In the genomic region with DNA sequence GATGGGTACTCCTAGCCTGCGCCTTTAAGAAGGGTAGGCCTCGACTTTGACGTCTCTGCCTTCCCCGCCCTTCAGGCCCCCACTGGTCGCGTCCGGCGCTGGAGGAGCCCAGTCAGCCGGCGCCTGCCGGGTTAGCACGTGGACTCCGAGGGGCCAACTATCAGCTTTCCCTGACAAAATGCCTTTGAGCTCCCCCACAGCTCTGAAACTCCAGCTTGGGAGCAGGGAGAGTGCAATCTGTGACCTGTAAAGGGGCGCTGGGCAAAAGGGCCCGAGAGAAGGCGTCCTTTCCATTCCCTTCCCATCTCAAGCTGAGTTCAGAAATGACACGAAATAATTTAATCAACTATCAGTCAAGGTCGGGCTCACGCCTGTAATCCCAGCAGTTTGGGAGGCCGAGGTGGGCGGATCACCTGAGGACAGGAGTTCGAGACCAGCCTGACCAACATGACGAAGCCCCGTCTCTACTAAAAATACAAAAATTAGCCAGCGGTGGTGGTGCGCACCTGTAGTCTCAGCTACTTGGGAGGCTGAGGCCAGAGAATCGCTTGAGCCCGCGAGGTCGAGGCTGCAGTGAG, we compare ENCODE assay signal across 1 cellular context.
A peak's percentile ranks its signal among the peaks of the same experiment; 100 is the strongest.
TF ChIP-seq lines count a peak whose summit lies in the region.

No MANE protein-coding gene starts in this region.

TF ChIP-seq in K562, 482 proteins besides CTCF, POLR2A, EP300 and RAD21 (continued from another document and continues in another):
- TF ChIP-seq, protein P1, sequence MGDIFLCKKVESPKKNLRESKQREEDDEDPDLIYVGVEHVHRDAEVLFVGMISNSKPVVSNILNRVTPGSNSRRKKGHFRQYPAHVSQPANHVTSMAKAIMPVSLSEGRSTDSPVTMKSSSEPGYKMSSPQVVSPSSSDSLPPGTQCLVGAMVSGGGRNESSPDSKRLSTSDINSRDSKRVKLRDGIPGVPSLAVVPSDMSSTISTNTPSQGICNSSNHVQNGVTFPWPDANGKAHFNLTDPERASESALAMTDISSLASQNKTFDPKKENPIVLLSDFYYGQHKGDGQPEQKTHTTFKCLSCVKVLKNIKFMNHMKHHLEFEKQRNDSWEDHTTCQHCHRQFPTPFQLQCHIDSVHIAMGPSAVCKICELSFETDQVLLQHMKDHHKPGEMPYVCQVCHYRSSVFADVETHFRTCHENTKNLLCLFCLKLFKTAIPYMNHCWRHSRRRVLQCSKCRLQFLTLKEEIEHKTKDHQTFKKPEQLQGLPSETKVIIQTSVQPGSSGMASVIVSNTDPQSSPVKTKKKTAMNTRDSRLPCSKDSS (IDR thresholded peaks at IDR 0.05; ENCODE audit: low read depth, partially characterized antibody), result no peak
- TF ChIP-seq NR2C2 (CRISPR knock-in tag; IDR thresholded peaks at IDR 0.05) (no peak), NR2C2 (tag; IDR thresholded peaks at IDR 0.05) (no peak), TBP (optimal IDR thresholded peaks at IDR 0.05; ENCODE audit: low read depth, low read length) (peak; percentile 39), RB1 (IDR thresholded peaks at IDR 0.05; ENCODE audit: low read depth) (peak; percentile 53; the same call in 1 of the 2 replicates), TCF7 (IDR thresholded peaks at IDR 0.05; ENCODE audit: borderline replicate concordance) (no peak), USF1 (CRISPR knock-in tag; IDR thresholded peaks at IDR 0.05) (peak; percentile 78), THRA (IDR thresholded peaks at IDR 0.05) (no peak), KLF13 (tag; IDR thresholded peaks at IDR 0.05; ENCODE audit: borderline replicate concordance, low read depth) (no peak), SUPT5H (IDR thresholded peaks at IDR 0.05) (no peak), JUND (IDR thresholded peaks at IDR 0.05; ENCODE audit: borderline replicate concordance, low read depth, low read length) (peak; percentile 70; the same call in 1 of the 2 replicates), JUND (tag; IDR thresholded peaks at IDR 0.05; ENCODE audit: borderline replicate concordance, low read depth, low read length) (no peak; the same call in 2 of the 3 replicates), STAT5A (IDR thresholded peaks at IDR 0.05; ENCODE audit: borderline replicate concordance, low read length) (no peak), ZSCAN32 (CRISPR knock-in tag; IDR thresholded peaks at IDR 0.05) (no peak), MITF (IDR thresholded peaks at IDR 0.05) (peak; percentile 12; the same call in 1 of the 2 replicates), ZNF507 (tag; conservative IDR thresholded peaks at IDR 0.05) (no peak), ADNP (tag; IDR thresholded peaks at IDR 0.05) (0 out of 2 replicates have a peak, but pooled peaks have one; percentile 6), E2F6 (IDR thresholded peaks at IDR 0.05; ENCODE audit: borderline replicate concordance in 1 of 2, extremely low read depth in 1 of 2, insufficient read depth in 1 of 2, insufficient read length in 1 of 2, low read depth in 1 of 2, low read length in 1 of 2, poor library complexity in 1 of 2, severe bottlenecking in 1 of 2) (peak; percentile 82 to 96), ZBTB34 (CRISPR knock-in tag; IDR thresholded peaks at IDR 0.05) (no peak), ZBTB1 (CRISPR knock-in tag; IDR thresholded peaks at IDR 0.05; ENCODE audit: borderline replicate concordance, low read depth) (no peak), ZNF589 (CRISPR knock-in tag; IDR thresholded peaks at IDR 0.05; ENCODE audit: low read depth) (no peak), ZNF124 (CRISPR knock-in tag; IDR thresholded peaks at IDR 0.05) (no peak), SP1 (CRISPR knock-in tag; IDR thresholded peaks at IDR 0.05) (peak; percentile 75), OTX1 (CRISPR knock-in tag; IDR thresholded peaks at IDR 0.05) (no peak), SIN3B (IDR thresholded peaks at IDR 0.05; ENCODE audit: low read depth) (no peak), NR1H2 (CRISPR knock-in tag; IDR thresholded peaks at IDR 0.05) (no peak)
- TF ChIP-seq, protein P2, sequence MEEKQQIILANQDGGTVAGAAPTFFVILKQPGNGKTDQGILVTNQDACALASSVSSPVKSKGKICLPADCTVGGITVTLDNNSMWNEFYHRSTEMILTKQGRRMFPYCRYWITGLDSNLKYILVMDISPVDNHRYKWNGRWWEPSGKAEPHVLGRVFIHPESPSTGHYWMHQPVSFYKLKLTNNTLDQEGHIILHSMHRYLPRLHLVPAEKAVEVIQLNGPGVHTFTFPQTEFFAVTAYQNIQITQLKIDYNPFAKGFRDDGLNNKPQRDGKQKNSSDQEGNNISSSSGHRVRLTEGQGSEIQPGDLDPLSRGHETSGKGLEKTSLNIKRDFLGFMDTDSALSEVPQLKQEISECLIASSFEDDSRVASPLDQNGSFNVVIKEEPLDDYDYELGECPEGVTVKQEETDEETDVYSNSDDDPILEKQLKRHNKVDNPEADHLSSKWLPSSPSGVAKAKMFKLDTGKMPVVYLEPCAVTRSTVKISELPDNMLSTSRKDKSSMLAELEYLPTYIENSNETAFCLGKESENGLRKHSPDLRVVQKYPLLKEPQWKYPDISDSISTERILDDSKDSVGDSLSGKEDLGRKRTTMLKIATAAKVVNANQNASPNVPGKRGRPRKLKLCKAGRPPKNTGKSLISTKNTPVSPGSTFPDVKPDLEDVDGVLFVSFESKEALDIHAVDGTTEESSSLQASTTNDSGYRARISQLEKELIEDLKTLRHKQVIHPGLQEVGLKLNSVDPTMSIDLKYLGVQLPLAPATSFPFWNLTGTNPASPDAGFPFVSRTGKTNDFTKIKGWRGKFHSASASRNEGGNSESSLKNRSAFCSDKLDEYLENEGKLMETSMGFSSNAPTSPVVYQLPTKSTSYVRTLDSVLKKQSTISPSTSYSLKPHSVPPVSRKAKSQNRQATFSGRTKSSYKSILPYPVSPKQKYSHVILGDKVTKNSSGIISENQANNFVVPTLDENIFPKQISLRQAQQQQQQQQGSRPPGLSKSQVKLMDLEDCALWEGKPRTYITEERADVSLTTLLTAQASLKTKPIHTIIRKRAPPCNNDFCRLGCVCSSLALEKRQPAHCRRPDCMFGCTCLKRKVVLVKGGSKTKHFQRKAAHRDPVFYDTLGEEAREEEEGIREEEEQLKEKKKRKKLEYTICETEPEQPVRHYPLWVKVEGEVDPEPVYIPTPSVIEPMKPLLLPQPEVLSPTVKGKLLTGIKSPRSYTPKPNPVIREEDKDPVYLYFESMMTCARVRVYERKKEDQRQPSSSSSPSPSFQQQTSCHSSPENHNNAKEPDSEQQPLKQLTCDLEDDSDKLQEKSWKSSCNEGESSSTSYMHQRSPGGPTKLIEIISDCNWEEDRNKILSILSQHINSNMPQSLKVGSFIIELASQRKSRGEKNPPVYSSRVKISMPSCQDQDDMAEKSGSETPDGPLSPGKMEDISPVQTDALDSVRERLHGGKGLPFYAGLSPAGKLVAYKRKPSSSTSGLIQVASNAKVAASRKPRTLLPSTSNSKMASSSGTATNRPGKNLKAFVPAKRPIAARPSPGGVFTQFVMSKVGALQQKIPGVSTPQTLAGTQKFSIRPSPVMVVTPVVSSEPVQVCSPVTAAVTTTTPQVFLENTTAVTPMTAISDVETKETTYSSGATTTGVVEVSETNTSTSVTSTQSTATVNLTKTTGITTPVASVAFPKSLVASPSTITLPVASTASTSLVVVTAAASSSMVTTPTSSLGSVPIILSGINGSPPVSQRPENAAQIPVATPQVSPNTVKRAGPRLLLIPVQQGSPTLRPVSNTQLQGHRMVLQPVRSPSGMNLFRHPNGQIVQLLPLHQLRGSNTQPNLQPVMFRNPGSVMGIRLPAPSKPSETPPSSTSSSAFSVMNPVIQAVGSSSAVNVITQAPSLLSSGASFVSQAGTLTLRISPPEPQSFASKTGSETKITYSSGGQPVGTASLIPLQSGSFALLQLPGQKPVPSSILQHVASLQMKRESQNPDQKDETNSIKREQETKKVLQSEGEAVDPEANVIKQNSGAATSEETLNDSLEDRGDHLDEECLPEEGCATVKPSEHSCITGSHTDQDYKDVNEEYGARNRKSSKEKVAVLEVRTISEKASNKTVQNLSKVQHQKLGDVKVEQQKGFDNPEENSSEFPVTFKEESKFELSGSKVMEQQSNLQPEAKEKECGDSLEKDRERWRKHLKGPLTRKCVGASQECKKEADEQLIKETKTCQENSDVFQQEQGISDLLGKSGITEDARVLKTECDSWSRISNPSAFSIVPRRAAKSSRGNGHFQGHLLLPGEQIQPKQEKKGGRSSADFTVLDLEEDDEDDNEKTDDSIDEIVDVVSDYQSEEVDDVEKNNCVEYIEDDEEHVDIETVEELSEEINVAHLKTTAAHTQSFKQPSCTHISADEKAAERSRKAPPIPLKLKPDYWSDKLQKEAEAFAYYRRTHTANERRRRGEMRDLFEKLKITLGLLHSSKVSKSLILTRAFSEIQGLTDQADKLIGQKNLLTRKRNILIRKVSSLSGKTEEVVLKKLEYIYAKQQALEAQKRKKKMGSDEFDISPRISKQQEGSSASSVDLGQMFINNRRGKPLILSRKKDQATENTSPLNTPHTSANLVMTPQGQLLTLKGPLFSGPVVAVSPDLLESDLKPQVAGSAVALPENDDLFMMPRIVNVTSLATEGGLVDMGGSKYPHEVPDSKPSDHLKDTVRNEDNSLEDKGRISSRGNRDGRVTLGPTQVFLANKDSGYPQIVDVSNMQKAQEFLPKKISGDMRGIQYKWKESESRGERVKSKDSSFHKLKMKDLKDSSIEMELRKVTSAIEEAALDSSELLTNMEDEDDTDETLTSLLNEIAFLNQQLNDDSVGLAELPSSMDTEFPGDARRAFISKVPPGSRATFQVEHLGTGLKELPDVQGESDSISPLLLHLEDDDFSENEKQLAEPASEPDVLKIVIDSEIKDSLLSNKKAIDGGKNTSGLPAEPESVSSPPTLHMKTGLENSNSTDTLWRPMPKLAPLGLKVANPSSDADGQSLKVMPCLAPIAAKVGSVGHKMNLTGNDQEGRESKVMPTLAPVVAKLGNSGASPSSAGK (IDR thresholded peaks at IDR 0.05), result peak; percentile 92
- TF ChIP-seq, protein P3, sequence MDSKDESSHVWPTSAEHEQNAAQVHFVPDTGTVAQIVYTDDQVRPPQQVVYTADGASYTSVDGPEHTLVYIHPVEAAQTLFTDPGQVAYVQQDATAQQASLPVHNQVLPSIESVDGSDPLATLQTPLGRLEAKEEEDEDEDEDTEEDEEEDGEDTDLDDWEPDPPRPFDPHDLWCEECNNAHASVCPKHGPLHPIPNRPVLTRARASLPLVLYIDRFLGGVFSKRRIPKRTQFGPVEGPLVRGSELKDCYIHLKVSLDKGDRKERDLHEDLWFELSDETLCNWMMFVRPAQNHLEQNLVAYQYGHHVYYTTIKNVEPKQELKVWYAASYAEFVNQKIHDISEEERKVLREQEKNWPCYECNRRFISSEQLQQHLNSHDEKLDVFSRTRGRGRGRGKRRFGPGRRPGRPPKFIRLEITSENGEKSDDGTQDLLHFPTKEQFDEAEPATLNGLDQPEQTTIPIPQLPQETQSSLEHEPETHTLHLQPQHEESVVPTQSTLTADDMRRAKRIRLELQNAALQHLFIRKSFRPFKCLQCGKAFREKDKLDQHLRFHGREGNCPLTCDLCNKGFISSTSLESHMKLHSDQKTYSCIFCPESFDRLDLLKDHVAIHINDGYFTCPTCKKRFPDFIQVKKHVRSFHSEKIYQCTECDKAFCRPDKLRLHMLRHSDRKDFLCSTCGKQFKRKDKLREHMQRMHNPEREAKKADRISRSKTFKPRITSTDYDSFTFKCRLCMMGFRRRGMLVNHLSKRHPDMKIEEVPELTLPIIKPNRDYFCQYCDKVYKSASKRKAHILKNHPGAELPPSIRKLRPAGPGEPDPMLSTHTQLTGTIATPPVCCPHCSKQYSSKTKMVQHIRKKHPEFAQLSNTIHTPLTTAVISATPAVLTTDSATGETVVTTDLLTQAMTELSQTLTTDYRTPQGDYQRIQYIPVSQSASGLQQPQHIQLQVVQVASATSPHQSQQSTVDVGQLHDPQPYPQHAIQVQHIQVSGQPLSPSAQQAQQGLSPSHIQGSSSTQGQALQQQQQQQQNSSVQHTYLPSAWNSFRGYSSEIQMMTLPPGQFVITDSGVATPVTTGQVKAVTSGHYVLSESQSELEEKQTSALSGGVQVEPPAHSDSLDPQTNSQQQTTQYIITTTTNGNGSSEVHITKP (IDR thresholded peaks at IDR 0.05; ENCODE audit: partially characterized antibody), result peak; percentile 88
